Comparison of ENCODE assay signal across 13 cellular contexts in genomic region chr17:56819030-56819429, GRCh38. TPM values are rescaled to one million over a fixed set of nuclear protein-coding genes. Genes with fewer than 3 reads are reported as not detected.
DNase-seq lines count a peak whose midpoint lies in the region; ATAC-seq, FAIRE-seq and TF ChIP-seq lines count a peak whose summit lies in the region.
"Had no signal": no experiment of that assay in that cellular context is flagged by ENCODE, and none has a peak within 500 bp of the region (broad histone marks: within the 10 kb centered on the region; RNA-seq: fewer than 3 reads in every experiment).

No MANE protein-coding gene starts in this region.

- H3K27ac ChIP-seq in HepG2 (ENCODE audit: extremely low read length, insufficient read depth, low read length) (no peak overlapping the region), right lobe of liver (no peak overlapping the region), OCI-LY3 (ENCODE audit: low read length) (no peak overlapping the region), K562 (ENCODE audit: extremely low read depth, low read depth, low read length) (no peak overlapping the region)
- H3K27ac ChIP-seq: SJSA1 had no signal

- 68% methylated on average over 2 of the region's 2 CpGs for WGBS in HepG2 (ENCODE audit: low lambda C conversion rate)
- whole genome bisulfite sequencing in right lobe of liver (ENCODE audit: insufficient coverage, low coverage, low lambda C conversion rate, missing lambda C conversion rate): 87% methylated on average over 2 of the region's 2 CpGs
- 70% methylated on average over 2 of the region's 2 CpGs for WGBS in K562 (ENCODE audit: insufficient coverage, low coverage, missing lambda C conversion rate)

- POLR2A ChIA-PET in HepG2 (lab: Yijun Ruan, JAX): interaction anchor here (0.9 to 1.6 kb wide), 4 partner anchors 15 to 266 kb away, joined by 3 to 13 read pairs (median 4); partner anchors contain the start of genes AKAP1, C17orf67, DGKE and TRIM25
- POLR2A ChIA-PET in K562 (lab: Yijun Ruan, JAX): interaction anchor here (0.6 to 1.2 kb wide), 5 partner anchors 10 to 154 kb away, joined by 3 to 4 read pairs (median 4); no protein-coding TSS in a partner anchor

- H3K36me3 ChIP-seq in HepG2 (replicated peaks in 1 of 2; ENCODE audit: control insufficient read depth in 1 of 2, insufficient read depth in 2 of 2, low read length in 2 of 2) (no peaks in the 10 kb centered on the region), right lobe of liver (no peaks in the 10 kb centered on the region), OCI-LY3 (replicated peaks; ENCODE audit: low read depth, low read length) (no peaks in the 10 kb centered on the region), K562 (ENCODE audit: control insufficient read depth, insufficient read depth, low read length) (no peaks in the 10 kb centered on the region)
- H3K36me3 ChIP-seq: BE2C, SJSA1 had no signal

- no peaks in the 10 kb centered on the region for H3K9me1 ChIP-seq in K562 (ENCODE audit: control insufficient read depth, insufficient read depth, low read length)

- no peak for ATAC-seq in HepG2
- ATAC-seq in right lobe of liver: no peak
- no peak for ATAC-seq in K562
- no peak for ATAC-seq in HG02588 (IDR thresholded peaks at IDR 0.05; ENCODE audit: unreplicated experiment)
- ATAC-seq in GM18498 (IDR thresholded peaks at IDR 0.05; ENCODE audit: unreplicated experiment): no peak

- intact Hi-C loops in HepG2 (cut with micrococcal nuclease; ENCODE audit: unreplicated experiment): loop anchor here (1.0 to 2.0 kb wide), 5 partner anchors 16 to 191 kb away; partner anchors contain the start of gene DGKE
- intact Hi-C loops in right lobe of liver (cut with DNase I): loop anchor here (10.0 kb wide), 1 partner anchor 126 kb away; no protein-coding TSS in a partner anchor
- intact Hi-C loops in K562 (cut with micrococcal nuclease): loop anchor here (1.0 kb wide), 2 partner anchors 47 to 121 kb away; no protein-coding TSS in a partner anchor

- no peak for TF ChIP-seq EP300 in HepG2 (IDR thresholded peaks at IDR 0.05; ENCODE audit: low read depth in 2 of 2, low read length in 2 of 2)
- TF ChIP-seq EP300 in HepG2 (CRISPR knock-in tag; IDR thresholded peaks at IDR 0.05; ENCODE audit: borderline replicate concordance): no peak
- no peak for TF ChIP-seq EP300 in K562 (IDR thresholded peaks at IDR 0.05; ENCODE audit: low read length)

- no peak overlapping the region; the same call in 1 of the 2 replicates for H3K4me2 ChIP-seq in HepG2 (ENCODE audit: low read depth, low read length)
- peak overlapping the region; percentile 67 for H3K4me2 ChIP-seq in OCI-LY3 (ENCODE audit: low read length)
- no peak overlapping the region for H3K4me2 ChIP-seq in K562 (ENCODE audit: insufficient read depth, low read length)
- H3K4me2 ChIP-seq: GM23338 had no signal

- BruUV-seq in HepG2 (replicated peaks; lab: Mats Ljungman, UMichigan): no TSS peak
- BruUV-seq in K562 (replicated peaks; lab: Mats Ljungman, UMichigan): no TSS peak

- no peak overlapping the region for H2AFZ ChIP-seq in HepG2 (ENCODE audit: low read length)
- no peak overlapping the region for H2AFZ ChIP-seq in OCI-LY3 (ENCODE audit: low read depth, low read length)
- no peak overlapping the region for H2AFZ ChIP-seq in K562 (ENCODE audit: low read depth, low read length)
- H2AFZ ChIP-seq: GM23338 had no signal

- TF ChIP-seq RAD21 in HepG2 (CRISPR knock-in tag; IDR thresholded peaks at IDR 0.05) (no peak), K562 (CRISPR knock-in tag; conservative IDR thresholded peaks at IDR 0.05 in 1 of 2, IDR thresholded peaks at IDR 0.05 in 1 of 2) (no peak)

- peaks cover 21% of the 10 kb centered on the region for H3K4me1 ChIP-seq in HepG2 (ENCODE audit: insufficient read depth, low read length)
- H3K4me1 ChIP-seq in right lobe of liver: peaks cover 0 to 33% (median 15%) of the 10 kb centered on the region in 4 donors
- H3K4me1 ChIP-seq in OCI-LY3 (ENCODE audit: low read length): peaks cover 11% of the 10 kb centered on the region
- H3K4me1 ChIP-seq in K562 (replicated peaks in 1 of 2; ENCODE audit: control insufficient read depth in 2 of 2, insufficient read depth in 2 of 2, low read length in 2 of 2): no peaks in the 10 kb centered on the region; a peak in 1 of 5 replicates
- H3K4me1 ChIP-seq: BE2C had no signal

- H3K9ac ChIP-seq in HepG2 (ENCODE audit: insufficient read depth, low read depth, low read length) (no peak overlapping the region), OCI-LY3 (ENCODE audit: low read length) (no peak overlapping the region), K562 (ENCODE audit: insufficient read depth in 1 of 2, low read depth in 2 of 2, low read length in 2 of 2) (no peak overlapping the region)

- CTCF ChIA-PET in HepG2 (lab: Yijun Ruan, JAX; ENCODE audit: low intra/inter-chr PET ratio, low total read pairs): interaction anchor here (1.3 to 3.3 kb wide), 4 partner anchors 47 to 142 kb away, joined by 4 to 45 read pairs (median 8); partner anchors contain the start of gene COIL
- CTCF ChIA-PET in K562 (lab: Yijun Ruan, JAX; ENCODE audit: low intra/inter-chr PET ratio): interaction anchor here (0.6 to 3.0 kb wide), 4 partner anchors 119 to 141 kb away, joined by 3 to 27 read pairs (median 3); partner anchors contain the start of gene COIL

- no peak for FAIRE-seq in HepG2 (lab: Jason Lieb, UNC)
- no peak for FAIRE-seq in K562 (lab: Jason Lieb, UNC)

- no peak for DNase-seq in HepG2 (ENCODE audit: low spot score)
- DNase-seq in right lobe of liver: no peak
- DNase-seq in K562 (ENCODE audit: extremely low read depth in 1 of 4, low spot score in 3 of 4): no peak
- no peak for DNase-seq in iPS-NIHi7 (ENCODE audit: extremely low spot score)
- no peak for DNase-seq in NCI-H226
- DNase-seq: DMS79, NCI-H187 treated with DMSO at 0.1 percent for 48 hours had no signal

- H4K20me1 ChIP-seq in HepG2 (ENCODE audit: insufficient read depth, low read length): no peaks in the 10 kb centered on the region
- H4K20me1 ChIP-seq in OCI-LY3 (ENCODE audit: insufficient read depth, low read length): no peaks in the 10 kb centered on the region
- no peaks in the 10 kb centered on the region for H4K20me1 ChIP-seq in K562 (replicated peaks; ENCODE audit: control insufficient read depth, insufficient read depth, low read length)

- no peak for TF ChIP-seq CTCF in HepG2 (CRISPR knock-in tag; IDR thresholded peaks at IDR 0.05)
- no peak for TF ChIP-seq CTCF in right lobe of liver (IDR thresholded peaks at IDR 0.05)
- no peak for TF ChIP-seq CTCF in OCI-LY3 (IDR thresholded peaks at IDR 0.05; ENCODE audit: low read depth, low read length)
- no peak for TF ChIP-seq CTCF in K562 (IDR thresholded peaks at IDR 0.05 in 2 of 3, conservative IDR thresholded peaks at IDR 0.05 in 1 of 3; ENCODE audit: insufficient read depth in 2 of 3, low read depth in 1 of 3, low read length in 3 of 3)

- in situ Hi-C loops in HepG2 (cut with HindIII; ENCODE audit: extremely low pct_ligation_motif_present, low pct_unique_long_range_greater_than_20kb): loop anchor here (5.0 kb wide), 1 partner anchor 123 kb away; no protein-coding TSS in a partner anchor
- in situ Hi-C loops in K562 (cut with MboI): loop anchor here (5.0 kb wide), 1 partner anchor 118 kb away; no protein-coding TSS in a partner anchor

- TF ChIP-seq POLR2A in HepG2 (IDR thresholded peaks at IDR 0.05; ENCODE audit: insufficient read depth in 1 of 2, low read depth in 2 of 2, low read length in 2 of 2) (no peak), right lobe of liver (IDR thresholded peaks at IDR 0.05) (no peak), K562 (conservative IDR thresholded peaks at IDR 0.05) (no peak)

- H3K79me2 ChIP-seq in HepG2 (ENCODE audit: insufficient read depth, low read length) (no peaks in the 10 kb centered on the region), OCI-LY3 (ENCODE audit: low read length) (no peaks in the 10 kb centered on the region), K562 (ENCODE audit: control insufficient read depth, insufficient read depth, low read length) (no peaks in the 10 kb centered on the region)

- peaks cover 0 to 21% of the 10 kb centered on the region in 2 experiments; a peak in 4 of 5 replicates for H3K27me3 ChIP-seq in HepG2 (ENCODE audit: control insufficient read depth in 1 of 2, insufficient read depth in 2 of 2, low read length in 2 of 2)
- no peaks in the 10 kb centered on the region for H3K27me3 ChIP-seq in right lobe of liver
- no peaks in the 10 kb centered on the region for H3K27me3 ChIP-seq in OCI-LY3 (ENCODE audit: low read depth, low read length)
- H3K27me3 ChIP-seq in K562 (ENCODE audit: control insufficient read depth in 2 of 2, insufficient read depth in 2 of 2, low read length in 2 of 2): peaks cover 9% of the 10 kb centered on the region in 2 experiments
- H3K27me3 ChIP-seq: SJSA1 had no signal

- no peaks in the 10 kb centered on the region for H3K9me3 ChIP-seq in HepG2 (ENCODE audit: low read length)
- no peaks in the 10 kb centered on the region for H3K9me3 ChIP-seq in right lobe of liver
- no peaks in the 10 kb centered on the region for H3K9me3 ChIP-seq in OCI-LY3 (ENCODE audit: insufficient read depth, low read length)
- H3K9me3 ChIP-seq in K562 (replicated peaks; ENCODE audit: control insufficient read depth, insufficient read depth, low read depth, low read length): no peaks in the 10 kb centered on the region
- H3K9me3 ChIP-seq: BE2C, SJSA1 had no signal

- H3K4me3 ChIP-seq in HepG2 (replicated peaks in 1 of 3; ENCODE audit: insufficient read depth in 1 of 3, low read depth in 2 of 3, low read length in 3 of 3) (no peak overlapping the region), right lobe of liver (no peak overlapping the region), OCI-LY3 (ENCODE audit: low read length) (no peak overlapping the region), K562 (no peak overlapping the region)
- H3K4me3 ChIP-seq: GM23338, SJSA1 had no signal

RNA-seq across cellular contexts. Expression of gene C17orf67, which starts 14.7 kb away (rescaled TPM):
- 0.62 and 0.86 TPM in 2 replicates for total RNA-seq in HepG2 (2016; rRNA removed; fragmentation: Illumina TruSeq; extraction: Trizol)
- total RNA-seq in HepG2 (2016; cell fraction: cytosol; rRNA removed; fragmentation: Illumina TruSeq; extraction: Trizol; ENCODE audit: low read depth): 0.62 and 0.71 TPM in 2 replicates
- total RNA-seq in HepG2 (2016; cell fraction: insoluble cytoplasmic fraction; rRNA removed; fragmentation: Illumina TruSeq; extraction: Trizol): 0.86 and 1.00 TPM in 2 replicates
- total RNA-seq in HepG2 (2016; cell fraction: membrane; rRNA removed; fragmentation: Illumina TruSeq; extraction: Trizol): 1.1 and 1.2 TPM in 2 replicates
- total RNA-seq in HepG2 (2016; cell fraction: nucleus; rRNA removed; fragmentation: Illumina TruSeq; extraction: Trizol): 0.47 and 0.68 TPM in 2 replicates
- 0.35 and 0.41 TPM in 2 replicates for polyA plus RNA-seq in HepG2 (2011; rRNA removed)
- polyA plus RNA-seq in HepG2 (2011; cell fraction: cytosol; rRNA removed): 0.13 and 0.24 TPM in 2 replicates
- 0.37 and 0.81 TPM in 2 replicates for polyA plus RNA-seq in HepG2 (2011; cell fraction: nucleus; rRNA removed)
- 0.44 and 0.50 TPM in 2 replicates for polyA plus RNA-seq in HepG2 (2012)
- 0.77 and 0.84 TPM in 2 replicates for polyA plus RNA-seq in HepG2 (2016; cell fraction: cytosol; fragmentation: Illumina TruSeq; extraction: Trizol; ENCODE audit: low read depth)
- 0.55 and 0.73 TPM in 2 replicates for polyA plus RNA-seq in HepG2 (2016; cell fraction: insoluble cytoplasmic fraction; fragmentation: Illumina TruSeq; extraction: Trizol; ENCODE audit: low read depth)
- 0.72 and 1.00 TPM in 2 replicates for polyA plus RNA-seq in HepG2 (2016; cell fraction: membrane; fragmentation: Illumina TruSeq; extraction: Trizol; ENCODE audit: low read depth)
- 0.29 and 0.92 TPM in 2 replicates for polyA plus RNA-seq in HepG2 (2016; cell fraction: nucleus; fragmentation: Illumina TruSeq; extraction: Trizol; ENCODE audit: insufficient read depth, low read depth)
- polyA minus RNA-seq in HepG2 (2011; rRNA and poly(A)+ RNA removed; ENCODE audit: low replicate concordance): 0.06 and 3.9 TPM in 2 replicates
- polyA minus RNA-seq in HepG2 (2011; cell fraction: cytosol; rRNA and poly(A)+ RNA removed): 0.40 and 0.53 TPM in 2 replicates
- not detected in 2 replicates for polyA minus RNA-seq in HepG2 (2011; cell fraction: nucleus; rRNA and poly(A)+ RNA removed)
- 1 to 10 TPM in 1 of 6 experiments, under 1 TPM in 5; 0.31 to 1.1 (median 0.78) TPM for total RNA-seq in right lobe of liver
- total RNA-seq in K562 (2011; cell fraction: chromatin; rRNA removed; ENCODE audit: low replicate concordance): 0.37 TPM in 1 of 2 replicates, not detected in the other
- total RNA-seq in K562 (2011; cell fraction: nucleolus; rRNA removed): 0.79 and 0.83 TPM in 2 replicates
- 0.59 and 0.69 TPM in 2 replicates for total RNA-seq in K562 (2011; cell fraction: nucleoplasm; rRNA removed)
- 0.59 and 1.1 TPM in 2 replicates for total RNA-seq in K562 (2014; rRNA removed)
- 0.62 and 0.64 TPM in 2 replicates for total RNA-seq in K562 (2014; rRNA removed; fragmentation: Illumina TruSeq; extraction: Trizol)
- 0.75 and 0.98 TPM in 2 replicates for total RNA-seq in K562 (2015; rRNA removed; fragmentation: Illumina TruSeq; extraction: Trizol)
- 1.6 and 1.7 TPM in 2 replicates for total RNA-seq in K562 (2021)
- polyA plus RNA-seq in K562 (2011; rRNA removed): 0.22 and 0.38 TPM in 2 replicates
- polyA plus RNA-seq in K562 (2011; cell fraction: cytosol; rRNA removed): 0.13 and 0.48 TPM in 2 replicates
- 0.52 and 0.94 TPM in 2 replicates for polyA plus RNA-seq in K562 (2011; cell fraction: nucleus; rRNA removed)
- 0.51 and 0.59 TPM in 2 replicates for polyA plus RNA-seq in K562 (2012)
- 0.24 and 0.27 TPM in 2 replicates for polyA plus RNA-seq in K562 (2014; fragmentation: Illumina TruSeq; extraction: Trizol)
- polyA plus RNA-seq in K562 (2014; fragmentation: Nextera tagmentation; extraction: Ambion mirVana): under 1 TPM; 0.07 to 0.08 TPM
- 0.42 and 0.74 TPM in 2 replicates for polyA plus RNA-seq in K562 (2014; rRNA removed)
- not detected in 2 replicates for polyA minus RNA-seq in K562 (2011; rRNA and poly(A)+ RNA removed)
- polyA minus RNA-seq in K562 (2011; cell fraction: cytosol; rRNA and poly(A)+ RNA removed): 0.38 TPM in 1 of 2 replicates, not detected in the other
- polyA minus RNA-seq in K562 (2011; cell fraction: nucleus; rRNA and poly(A)+ RNA removed): 0.11 and 0.27 TPM in 2 replicates

RNA-seq across cellular contexts. Expression of gene DGKE, which starts 14.9 kb away (rescaled TPM):
- total RNA-seq in HepG2 (2016; rRNA removed; fragmentation: Illumina TruSeq; extraction: Trizol) (3.2 and 5.3 TPM in 2 replicates), right lobe of liver (10 to 100 TPM in 1 of 6 experiments, 1 to 10 TPM in 5; 2.2 to 10.4 (median 3.4) TPM), K562 (2014; rRNA removed) (4.2 and 5.9 TPM in 2 replicates), K562 (2014; rRNA removed; fragmentation: Illumina TruSeq; extraction: Trizol) (7.5 and 9.1 TPM in 2 replicates), K562 (2015; rRNA removed; fragmentation: Illumina TruSeq; extraction: Trizol) (7.5 and 7.8 TPM in 2 replicates), K562 (2021) (9.5 and 9.9 TPM in 2 replicates)
- total RNA-seq in HepG2 (2016; cell fraction: cytosol; rRNA removed; fragmentation: Illumina TruSeq; extraction: Trizol; ENCODE audit: low read depth): 4.6 and 5.3 TPM in 2 replicates
- 2.3 and 6.0 TPM in 2 replicates for total RNA-seq in HepG2 (2016; cell fraction: insoluble cytoplasmic fraction; rRNA removed; fragmentation: Illumina TruSeq; extraction: Trizol)
- 2.1 and 2.6 TPM in 2 replicates for total RNA-seq in HepG2 (2016; cell fraction: membrane; rRNA removed; fragmentation: Illumina TruSeq; extraction: Trizol)
- total RNA-seq in HepG2 (2016; cell fraction: nucleus; rRNA removed; fragmentation: Illumina TruSeq; extraction: Trizol): 16.7 and 17.4 TPM in 2 replicates
- polyA plus RNA-seq in HepG2 (2011; rRNA removed) (3.2 and 3.3 TPM in 2 replicates), K562 (2011; rRNA removed) (5.4 and 7.2 TPM in 2 replicates), K562 (2014; fragmentation: Illumina TruSeq; extraction: Trizol) (5.3 and 8.4 TPM in 2 replicates), K562 (2014; fragmentation: Nextera tagmentation; extraction: Ambion mirVana) (1 to 10 TPM; 1.3 to 2.0 TPM), K562 (2014; rRNA removed) (4.3 and 5.1 TPM in 2 replicates)
- 0.70 and 0.79 TPM in 2 replicates for polyA plus RNA-seq in HepG2 (2011; cell fraction: cytosol; rRNA removed)
- polyA plus RNA-seq in HepG2 (2011; cell fraction: nucleus; rRNA removed): 16.9 and 20.1 TPM in 2 replicates
- polyA plus RNA-seq in HepG2 (2012): 2.8 and 3.1 TPM in 2 replicates
- polyA plus RNA-seq in HepG2 (2016; cell fraction: cytosol; fragmentation: Illumina TruSeq; extraction: Trizol; ENCODE audit: low read depth): 0.44 and 0.50 TPM in 2 replicates
- polyA plus RNA-seq in HepG2 (2016; cell fraction: insoluble cytoplasmic fraction; fragmentation: Illumina TruSeq; extraction: Trizol; ENCODE audit: low read depth): 1.8 and 2.1 TPM in 2 replicates
- polyA plus RNA-seq in HepG2 (2016; cell fraction: membrane; fragmentation: Illumina TruSeq; extraction: Trizol; ENCODE audit: low read depth): 0.84 and 1.6 TPM in 2 replicates
- 16.9 and 18.5 TPM in 2 replicates for polyA plus RNA-seq in HepG2 (2016; cell fraction: nucleus; fragmentation: Illumina TruSeq; extraction: Trizol; ENCODE audit: insufficient read depth, low read depth)
- polyA minus RNA-seq in HepG2 (2011; rRNA and poly(A)+ RNA removed; ENCODE audit: low replicate concordance): 6.0 and 7.6 TPM in 2 replicates
- polyA minus RNA-seq in HepG2 (2011; cell fraction: cytosol; rRNA and poly(A)+ RNA removed): 1.6 and 3.0 TPM in 2 replicates
- 17.4 and 18.2 TPM in 2 replicates for polyA minus RNA-seq in HepG2 (2011; cell fraction: nucleus; rRNA and poly(A)+ RNA removed)
- 19.7 and 38.1 TPM in 2 replicates for total RNA-seq in K562 (2011; cell fraction: chromatin; rRNA removed; ENCODE audit: low replicate concordance)
- 10.0 and 11.2 TPM in 2 replicates for total RNA-seq in K562 (2011; cell fraction: nucleolus; rRNA removed)
- total RNA-seq in K562 (2011; cell fraction: nucleoplasm; rRNA removed): 21.6 and 45.1 TPM in 2 replicates
- polyA plus RNA-seq in K562 (2011; cell fraction: cytosol; rRNA removed): 1.8 and 2.1 TPM in 2 replicates
- 14.5 and 17.3 TPM in 2 replicates for polyA plus RNA-seq in K562 (2011; cell fraction: nucleus; rRNA removed)
- 2.7 and 3.9 TPM in 2 replicates for polyA plus RNA-seq in K562 (2012)
- 5.8 and 9.0 TPM in 2 replicates for polyA minus RNA-seq in K562 (2011; rRNA and poly(A)+ RNA removed)
- polyA minus RNA-seq in K562 (2011; cell fraction: cytosol; rRNA and poly(A)+ RNA removed): 2.6 and 3.3 TPM in 2 replicates
- polyA minus RNA-seq in K562 (2011; cell fraction: nucleus; rRNA and poly(A)+ RNA removed): 12.9 and 23.0 TPM in 2 replicates
